ENCODE assay signal across 9 cellular contexts in the genomic region with DNA sequence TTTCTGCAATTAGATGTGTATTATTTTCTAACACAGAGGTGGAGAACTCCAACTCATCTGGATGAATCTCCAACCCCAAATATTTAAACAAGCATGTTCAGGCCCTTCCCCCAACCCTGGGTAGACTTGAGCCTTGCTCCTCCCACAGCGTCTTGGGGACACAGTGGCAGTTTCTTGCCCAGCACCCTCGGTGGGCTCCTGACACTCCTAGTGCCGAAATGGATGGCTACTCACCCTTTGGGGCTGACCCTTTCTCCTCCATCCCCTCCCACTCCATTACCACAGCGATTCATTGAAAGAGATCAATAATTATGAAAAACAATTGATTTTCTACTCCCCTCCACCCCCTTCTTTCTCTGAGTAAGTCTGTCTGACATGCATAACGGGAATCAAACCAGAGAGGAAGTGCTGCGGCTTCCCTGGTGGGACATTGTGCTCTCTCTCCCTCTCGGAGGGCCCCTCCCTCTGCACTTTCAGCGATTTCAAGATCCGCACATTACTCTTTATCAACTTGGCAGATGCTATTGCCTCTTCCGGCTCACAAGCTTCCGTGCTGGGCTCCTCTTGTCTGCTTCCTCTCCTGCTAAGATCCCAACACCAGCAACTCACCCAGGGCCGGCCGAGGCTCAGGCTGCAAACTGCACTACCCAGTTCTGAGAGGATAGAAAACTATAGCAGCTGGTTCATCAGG.
A peak's percentile ranks its signal among the peaks of the same experiment; 100 is the strongest.
DNase-seq lines count a peak whose midpoint lies in the region; ATAC-seq and TF ChIP-seq lines count a peak whose summit lies in the region.
"Had no signal": no experiment of that assay in that cellular context is flagged by ENCODE, and none has a peak within 500 bp of the region (broad histone marks: within the 10 kb centered on the region; RNA-seq: fewer than 3 reads in every experiment).

No MANE protein-coding gene starts in this region.

- no peak for TF ChIP-seq POLR2A in uterus (IDR thresholded peaks at IDR 0.05)

- no peak overlapping the region for H4K8ac ChIP-seq in neuronal stem cell (ENCODE audit: low read depth, low read length)

- WGBS in neuronal stem cell (ENCODE audit: extremely low coverage in 2 of 2, insufficient read length in 2 of 2, insufficient replicate concordance in 1 of 2), 2 donors, result no CpG with 5 or more reads among the region's 13 CpGs

- H2BK12ac ChIP-seq in neuronal stem cell (ENCODE audit: low read length), result no peak overlapping the region

- H3K79me1 ChIP-seq in neuronal stem cell (ENCODE audit: low read depth, low read length), result no peaks in the 10 kb centered on the region

- intact Hi-C loops in Right ventricle myocardium inferior (cut with DNase I), result no loop called here
- intact Hi-C loops in cardiac septum (cut with DNase I), result no loop called here
- intact Hi-C loops in uterus (cut with DNase I; ENCODE audit: low total_unique reads), result no loop called here

- H3K27ac Mint-ChIP-seq in activated CD4-positive, alpha-beta T cell treated with anti-CD3 and anti-CD28 coated beads, Interleukin-2, amount 10 ng/mL, durations not matched to agents 7 days and 5 days, result peak overlapping the region; percentile 89

- H3K36me3 ChIP-seq in neuronal stem cell (replicated peaks in 1 of 2; ENCODE audit: control insufficient read depth in 2 of 2, insufficient read depth in 2 of 2, low read length in 2 of 2) (no peaks in the 10 kb centered on the region), uterus (no peaks in the 10 kb centered on the region)

- peaks cover 5% of the 10 kb centered on the region for H3K36me3 Mint-ChIP-seq in activated CD4-positive, alpha-beta T cell treated with anti-CD3 and anti-CD28 coated beads, Interleukin-2, amount 10 ng/mL, durations not matched to agents 7 days and 5 days (ENCODE audit: low read depth)

- CTCF ChIA-PET in activated CD4-positive, alpha-beta T cell treated with anti-CD3 and anti-CD28 coated beads, Interleukin-2, amount 10 ng/mL, durations not matched to agents 7 days and 5 days (lab: Charles Lee), result interaction anchor here (1.1 kb wide), 1 partner anchor 11 kb away, joined by 4 read pairs; no protein-coding TSS in a partner anchor

- ATAC-seq in Right ventricle myocardium inferior, result peak; percentile 80

- H3K4me2 ChIP-seq in neuronal stem cell (ENCODE audit: insufficient read depth, low read length, poor library complexity, severe bottlenecking), result peak overlapping the region; percentile 11

- peaks cover 10% of the 10 kb centered on the region for H3K9me3 Mint-ChIP-seq in activated CD4-positive, alpha-beta T cell treated with anti-CD3 and anti-CD28 coated beads, Interleukin-2, amount 10 ng/mL, durations not matched to agents 7 days and 5 days

- POLR2A ChIA-PET in activated CD4-positive, alpha-beta T cell treated with anti-CD3 and anti-CD28 coated beads, Interleukin-2, amount 10 ng/mL, durations not matched to agents 7 days and 5 days (lab: Charles Lee), result no interaction called here

- H3K4me1 Mint-ChIP-seq in activated CD4-positive, alpha-beta T cell treated with anti-CD3 and anti-CD28 coated beads, Interleukin-2, amount 10 ng/mL, durations not matched to agents 7 days and 5 days, result peaks cover 29% of the 10 kb centered on the region

- H3K9ac ChIP-seq in neuronal stem cell (ENCODE audit: low read depth, low read length, poor library complexity), result no peak overlapping the region

- no peak overlapping the region for H2BK120ac ChIP-seq in neuronal stem cell (ENCODE audit: low read depth, low read length)

- no peak overlapping the region for H2BK5ac ChIP-seq in neuronal stem cell (ENCODE audit: low read length)

- H2AK5ac ChIP-seq in neuronal stem cell (ENCODE audit: low read depth, low read length), result no peak overlapping the region

- H3K27ac ChIP-seq in neuronal stem cell (replicated peaks; ENCODE audit: low read length) (no peak overlapping the region), uterus (no peak overlapping the region)
- H3K27ac ChIP-seq: VCaP had no signal

- H3K23ac ChIP-seq in neuronal stem cell (ENCODE audit: low read depth, low read length, poor library complexity), result no peak overlapping the region

- TF ChIP-seq CTCF in uterus (IDR thresholded peaks at IDR 0.05), result no peak

- H3K4me1 ChIP-seq in neuronal stem cell (ENCODE audit: control insufficient read depth in 2 of 2, insufficient read depth in 1 of 2, low read depth in 1 of 2, low read length in 2 of 2), result peaks cover 3% of the 10 kb centered on the region in 2 donors
- H3K4me1 ChIP-seq in uterus, result no peaks in the 10 kb centered on the region

- H4K91ac ChIP-seq in neuronal stem cell (ENCODE audit: low read depth, low read length, poor library complexity), result no peak overlapping the region

- no peak overlapping the region for H2BK15ac ChIP-seq in neuronal stem cell (ENCODE audit: low read length)

- H3K27me3 Mint-ChIP-seq in activated CD4-positive, alpha-beta T cell treated with anti-CD3 and anti-CD28 coated beads, Interleukin-2, amount 10 ng/mL, durations not matched to agents 7 days and 5 days, result no peaks in the 10 kb centered on the region

- no peak overlapping the region for H3K4ac ChIP-seq in neuronal stem cell (ENCODE audit: low read length)

- H3K14ac ChIP-seq in neuronal stem cell (ENCODE audit: low read length), result no peak overlapping the region

- H3K4me3 Mint-ChIP-seq in activated CD4-positive, alpha-beta T cell treated with anti-CD3 and anti-CD28 coated beads, Interleukin-2, amount 10 ng/mL, durations not matched to agents 7 days and 5 days, result peak overlapping the region; percentile 67

- no peak overlapping the region for H3K18ac ChIP-seq in neuronal stem cell (ENCODE audit: low read length)

- peak overlapping the region; percentile 83 for H2AFZ ChIP-seq in neuronal stem cell (ENCODE audit: low read length)

- no peaks in the 10 kb centered on the region for H3K27me3 ChIP-seq in neuronal stem cell (ENCODE audit: control insufficient read depth in 3 of 3, insufficient read depth in 3 of 3, low read depth in 1 of 3, low read length in 3 of 3)
- H3K27me3 ChIP-seq in uterus, result no peaks in the 10 kb centered on the region

- DNase-seq in Right ventricle myocardium inferior (ENCODE audit: missing footprints), result peak; percentile 70
- DNase-seq in cardiac septum (ENCODE audit: low spot score), result no peak
- DNase-seq in activated CD4-positive, alpha-beta T cell treated with anti-CD3 and anti-CD28 coated beads, Interleukin-2, amount 10 ng/mL, durations not matched to agents 7 days and 5 days, result peak; percentile 68
- DNase-seq in epidermal melanocyte (ENCODE audit: insufficient read length, low spot score), result peak; percentile 22
- no peak for DNase-seq in neuronal stem cell (ENCODE audit: low spot score)
- peak; percentile 15 to 21 for DNase-seq in uterus
- no peak for DNase-seq in DMS114 treated with DMSO at 0.1 percent for 48 hours (lab: John Stamatoyannopoulos, UW; ENCODE audit: unreplicated experiment)
- no peak for DNase-seq in NCI-H69 (lab: John Stamatoyannopoulos, UW)

- no peaks in the 10 kb centered on the region for H3K9me3 ChIP-seq in neuronal stem cell (replicated peaks in 1 of 2; ENCODE audit: control insufficient read depth in 2 of 2, insufficient read depth in 1 of 2, low read depth in 1 of 2, low read length in 2 of 2)
- H3K9me3 ChIP-seq in uterus, result no peaks in the 10 kb centered on the region

- H3K4me3 ChIP-seq in neuronal stem cell (ENCODE audit: low read length in 2 of 2) (peak overlapping the region in 1 of 2 donors; percentile 37), uterus (no peak overlapping the region)

Comparison
In these comparisons a context has a peak if more than half of its experiments do, and no peak if none do; other contexts are left out.
1. DNase-seq: peak in Right ventricle myocardium inferior (single experiment), activated CD4-positive, alpha-beta T cell treated with anti-CD3 and anti-CD28 coated beads, Interleukin-2, amount 10 ng/mL, durations not matched to agents 7 days and 5 days (single experiment), epidermal melanocyte (single experiment) and uterus (2 of 2); none in cardiac septum (single experiment), neuronal stem cell (single experiment), DMS114 treated with DMSO at 0.1 percent for 48 hours (single experiment) and NCI-H69 (single experiment).